ENCODE assay signal across 11 cellular contexts in genomic region chr1:24216254-24216653, GRCh38. TPM values are rescaled to one million over a fixed set of nuclear protein-coding genes. Genes with fewer than 3 reads are reported as not detected.
DNase-seq lines count a peak whose midpoint lies in the region; ATAC-seq and TF ChIP-seq lines count a peak whose summit lies in the region.
"Had no signal": no experiment of that assay in that cellular context is flagged by ENCODE, and none has a peak within 500 bp of the region (broad histone marks: within the 10 kb centered on the region; RNA-seq: fewer than 3 reads in every experiment).

No MANE protein-coding gene starts in this region.

- DNase-seq in IMR-90 (no peak), NCI-H345 treated with DMSO at 0.1 percent for 48 hours (lab: John Stamatoyannopoulos, UW; ENCODE audit: unreplicated experiment) (peak; percentile 52), cerebellar nuclear complex (lab: John Stamatoyannopoulos, UW) (peak; percentile 24 to 54), Kasumi-1 (lab: John Stamatoyannopoulos, UW) (no peak)
- DNase-seq: activated T-cell treated with anti-CD3 and anti-CD28 coated beads, Interleukin-2, amount 50 U/mL, for 48 hours; Calu3; esophagus squamous epithelium had no signal

- no peak for TF ChIP-seq CTCF in IMR-90 (conservative IDR thresholded peaks at IDR 0.05; ENCODE audit: low read depth, low read length)

- no peak overlapping the region for H2AK9ac ChIP-seq in IMR-90 (replicated peaks; ENCODE audit: low read depth, low read length, poor library complexity)

- H3K4me1 ChIP-seq in IMR-90 (ENCODE audit: control insufficient read depth, insufficient read depth, low read length): no peaks in the 10 kb centered on the region

- peak overlapping the region; percentile 30 for H3K27ac Mint-ChIP-seq in stimulated activated memory B cell treated with anti-CD40 and anti-IgM and Interleukin-4, amounts not matched to agents 10 μg/mL and 1 μg/mL and 100 μg/mL, for 72 hours

- no peak overlapping the region for H3K27ac ChIP-seq in IMR-90 (ENCODE audit: insufficient read depth, low read length)

- peaks cover 59% of the 10 kb centered on the region for H3K27me3 Mint-ChIP-seq in stimulated activated memory B cell treated with anti-CD40 and anti-IgM and Interleukin-4, amounts not matched to agents 10 μg/mL and 1 μg/mL and 100 μg/mL, for 72 hours

- H3K56ac ChIP-seq in IMR-90 (ENCODE audit: extremely low read depth, insufficient read depth, low read length): no peak overlapping the region

- intact Hi-C loops in IMR-90 (cut with micrococcal nuclease): no loop called here

- no peaks in the 10 kb centered on the region for H3K9me1 ChIP-seq in IMR-90 (ENCODE audit: insufficient read depth, low read length)

- H3K23ac ChIP-seq in IMR-90 (ENCODE audit: low read depth, low read length): no peak overlapping the region

- ATAC-seq in IMR-90 (ENCODE audit: low read depth) (peak; percentile 40; the same call in 1 of the 2 replicates), HG03432 (IDR thresholded peaks at IDR 0.05; ENCODE audit: unreplicated experiment) (no peak), HG02981 (IDR thresholded peaks at IDR 0.05; ENCODE audit: unreplicated experiment) (no peak)
- ATAC-seq in stimulated activated memory B cell treated with anti-CD40 and anti-IgM and Interleukin-4, amounts not matched to agents 10 μg/mL and 1 μg/mL and 100 μg/mL, for 72 hours: no peak
- ATAC-seq: Right ventricle myocardium inferior had no signal

- H3K36me3 ChIP-seq in IMR-90 (ENCODE audit: control insufficient read depth, insufficient read depth, low read length): no peaks in the 10 kb centered on the region
- H3K36me3 ChIP-seq: esophagus squamous epithelium had no signal

- in situ Hi-C loops in IMR-90 (cut with MboI; ENCODE audit: low sequenced_read_pairs): no loop called here

- no TSS peak for BruUV-seq in IMR-90 (replicated peaks; lab: Mats Ljungman, UMichigan)

- H2AK5ac ChIP-seq in IMR-90 (ENCODE audit: low read depth, low read length): no peak overlapping the region

- no peak overlapping the region for H2BK20ac ChIP-seq in IMR-90 (ENCODE audit: low read depth, low read length)

- H4K20me1 ChIP-seq in IMR-90 (ENCODE audit: insufficient read depth, low read length): no peaks in the 10 kb centered on the region; the same call in 1 of the 2 replicates

- no peaks in the 10 kb centered on the region for H3K36me3 Mint-ChIP-seq in stimulated activated memory B cell treated with anti-CD40 and anti-IgM and Interleukin-4, amounts not matched to agents 10 μg/mL and 1 μg/mL and 100 μg/mL, for 72 hours

- H2BK5ac ChIP-seq in IMR-90 (ENCODE audit: low read depth, low read length, poor library complexity, severe bottlenecking): no peak overlapping the region

- H3K14ac ChIP-seq in IMR-90 (replicated peaks; ENCODE audit: low read depth, low read length): no peak overlapping the region

- no peak for TF ChIP-seq RAD21 in IMR-90 (IDR thresholded peaks at IDR 0.05; ENCODE audit: low read length)

- WGBS in IMR-90 (ENCODE audit: extremely low coverage in 2 of 2, insufficient read length in 1 of 2), 2 experiments: 0% methylated on average over 2 of the region's 10 CpGs; no CpG with 5 or more reads in 1 of the 2 experiments

- dilution Hi-C loops in IMR-90 (cut with HindIII; ENCODE audit: low sequenced_read_pairs, unreplicated experiment): no loop called here

- TF ChIP-seq POLR2A in IMR-90 (IDR thresholded peaks at IDR 0.05; ENCODE audit: low read depth, low read length): no peak

- H3K27me3 ChIP-seq in IMR-90 (ENCODE audit: control insufficient read depth, insufficient read depth, low read length): peaks cover 61% of the 10 kb centered on the region

- H3K79me1 ChIP-seq in IMR-90 (ENCODE audit: low read depth in 1 of 2, low read length in 2 of 2): no peaks in the 10 kb centered on the region

- no peak overlapping the region for H3K18ac ChIP-seq in IMR-90 (ENCODE audit: low read depth, low read length)

- H3K4ac ChIP-seq in IMR-90 (ENCODE audit: low read depth, low read length): no peak overlapping the region

- no peak overlapping the region for H4K5ac ChIP-seq in IMR-90 (ENCODE audit: low read depth, low read length)

- peaks cover 2% of the 10 kb centered on the region; the same call in 1 of the 2 replicates for H3K9me3 ChIP-seq in IMR-90 (ENCODE audit: control insufficient read depth, insufficient read depth, low read length)
- H3K9me3 ChIP-seq: esophagus squamous epithelium had no signal

- H3K9ac ChIP-seq in IMR-90 (ENCODE audit: low read depth, low read length): no peak overlapping the region

- CTCF ChIA-PET in IMR-90 (lab: Yijun Ruan, JAX): no interaction called here

- no peak overlapping the region for H3K4me2 ChIP-seq in IMR-90 (ENCODE audit: low read depth, low read length)

- POLR2A ChIA-PET in IMR-90 (lab: Charles Lee; ENCODE audit: unreplicated experiment): no interaction called here

- H3K4me1 Mint-ChIP-seq in stimulated activated memory B cell treated with anti-CD40 and anti-IgM and Interleukin-4, amounts not matched to agents 10 μg/mL and 1 μg/mL and 100 μg/mL, for 72 hours: no peaks in the 10 kb centered on the region

- no peak overlapping the region for H3K4me3 Mint-ChIP-seq in stimulated activated memory B cell treated with anti-CD40 and anti-IgM and Interleukin-4, amounts not matched to agents 10 μg/mL and 1 μg/mL and 100 μg/mL, for 72 hours

- no peak overlapping the region for H4K91ac ChIP-seq in IMR-90 (ENCODE audit: insufficient read depth, low read depth, low read length)

- H4K8ac ChIP-seq in IMR-90 (ENCODE audit: low read depth in 2 of 2, low read length in 2 of 2): no peak overlapping the region

- H2BK15ac ChIP-seq in IMR-90 (ENCODE audit: low read depth, low read length): no peak overlapping the region

- no peak overlapping the region for H2BK120ac ChIP-seq in IMR-90 (ENCODE audit: low read depth, low read length)

- H3K9me3 Mint-ChIP-seq in stimulated activated memory B cell treated with anti-CD40 and anti-IgM and Interleukin-4, amounts not matched to agents 10 μg/mL and 1 μg/mL and 100 μg/mL, for 72 hours: peaks cover 11% of the 10 kb centered on the region

- H3K4me3 ChIP-seq in IMR-90 (ENCODE audit: insufficient read depth, low read depth, low read length): no peak overlapping the region
- H3K4me3 ChIP-seq: esophagus squamous epithelium had no signal

- peak overlapping the region; percentile 11 for H2AFZ ChIP-seq in IMR-90 (replicated peaks; ENCODE audit: low read length, poor library complexity)

TF ChIP-seq in IMR-90, 13 proteins besides CTCF, POLR2A, EP300 and RAD21:
- TF ChIP-seq MAZ (IDR thresholded peaks at IDR 0.05; ENCODE audit: borderline replicate concordance, low read depth, low read length): no peak
- no peak for TF ChIP-seq NFE2L2 (IDR thresholded peaks at IDR 0.05; ENCODE audit: low read depth, low read length)
- no peak for TF ChIP-seq MAFK (IDR thresholded peaks at IDR 0.05; ENCODE audit: low read depth, low read length)
- TF ChIP-seq MXI1 (IDR thresholded peaks at IDR 0.05; ENCODE audit: borderline replicate concordance, low read depth, low read length): no peak
- TF ChIP-seq SMC3 (IDR thresholded peaks at IDR 0.05; ENCODE audit: low read depth, low read length): no peak

RNA-seq across cellular contexts. Expression of gene IFNLR1, which starts 29.2 kb away (rescaled TPM):
- total RNA-seq in IMR-90 (2012; rRNA removed): not detected in 2 replicates
- not detected in 2 replicates for polyA plus RNA-seq in IMR-90 (2012; rRNA removed)
- polyA plus RNA-seq in IMR-90 (2012; cell fraction: cytosol; rRNA removed): not detected in 2 replicates
- not detected in 2 replicates for polyA plus RNA-seq in IMR-90 (2012; cell fraction: nucleus; rRNA removed; ENCODE audit: low replicate concordance)

Comparison
In these comparisons a context has a peak if more than half of its experiments do, and no peak if none do; other contexts are left out.
1. DNase-seq: peak in NCI-H345 treated with DMSO at 0.1 percent for 48 hours (single experiment) and cerebellar nuclear complex (2 of 2); none in IMR-90 (single experiment) and Kasumi-1 (0 of 2).